Comparison of ENCODE assay signal across 22 cellular contexts in genomic region chr20:51383891-51384510, GRCh38.
DNase-seq lines count a peak whose midpoint lies in the region; ATAC-seq, FAIRE-seq and TF ChIP-seq lines count a peak whose summit lies in the region.
"Had no signal": no experiment of that assay in that cellular context is flagged by ENCODE, and none has a peak within 500 bp of the region (broad histone marks: within the 10 kb centered on the region; RNA-seq: fewer than 3 reads in every experiment).

No MANE protein-coding gene starts in this region.

- TSS peak; percentile 57 for BruUV-seq in PC-3 (replicated peaks; lab: Mats Ljungman, UMichigan)

- ATAC-seq in PC-3 (peak; percentile 40), sciatic nerve (no peak)
- ATAC-seq: effector memory CD8-positive, alpha-beta T cell; psoas muscle had no signal

- POLR2A ChIA-PET in activated CD4-positive, alpha-beta T cell treated with anti-CD3 and anti-CD28 coated beads, Interleukin-2, amount 10 ng/mL, durations not matched to agents 7 days and 5 days (lab: Charles Lee), result no interaction called here
- POLR2A ChIA-PET in PC-3 (lab: Charles Lee; ENCODE audit: unreplicated experiment), result no interaction called here

- peak overlapping the region; percentile 31 for H2AFZ ChIP-seq in PC-3 (ENCODE audit: low read length)
- H2AFZ ChIP-seq: hepatocyte had no signal

- no peaks in the 10 kb centered on the region for H3K9me3 ChIP-seq in PC-3 (ENCODE audit: low read length)
- H3K9me3 ChIP-seq: psoas muscle, tibial nerve had no signal

- intact Hi-C loops in PC-3 (cut with micrococcal nuclease) (loop anchor here (1.0 to 10.0 kb wide), 5 partner anchors 57 to 399 kb away; no protein-coding TSS in a partner anchor), sciatic nerve (cut with DNase I) (no loop called here)

- DNase-seq in activated CD4-positive, alpha-beta T cell treated with anti-CD3 and anti-CD28 coated beads, Interleukin-2, amount 10 ng/mL, durations not matched to agents 7 days and 5 days, result no peak
- DNase-seq in activated CD4-positive, alpha-beta T cell treated with anti-CD3 and anti-CD28 coated beads, Interleukin-2, amount 50 U/mL, for 4 hours, result no peak
- peak; percentile 92 for DNase-seq in PC-3
- DNase-seq in bronchial epithelial cell (ENCODE audit: low read depth), result peak; percentile 46
- peak; percentile 28 for DNase-seq in sciatic nerve (ENCODE audit: low spot score)
- DNase-seq in NCI-H526 (lab: John Stamatoyannopoulos, UW), result no peak
- DNase-seq in OCI-M1 (lab: John Stamatoyannopoulos, UW), result no peak
- no peak for DNase-seq in stimulated activated CD4-positive, alpha-beta T cell treated with anti-CD3 and anti-CD28 coated beads, Interleukin-15, amount 100 ng/mL, for 24 hours
- DNase-seq: activated naive CD4-positive, alpha-beta T cell treated with anti-CD3 and anti-CD28 coated beads, Interleukin-2, amount 50 U/mL, for 16 hours; DMS53; effector memory CD8-positive, alpha-beta T cell; H7; NCI-H82; psoas muscle; RPMI8226; stimulated activated CD4-positive, alpha-beta T cell treated with anti-CD3 and anti-CD28 coated beads, Interleukin-12 subunit alpha, Interleukin-12 subunit beta, amount 100 ng/mL, for 4 hours; stimulated activated naive CD4-positive, alpha-beta T cell had no signal

- peak overlapping the region; percentile 30 for H3K4me3 ChIP-seq in PC-3 (ENCODE audit: low read length)
- H3K4me3 ChIP-seq in bronchial epithelial cell (ENCODE audit: low read depth, low read length), result no peak overlapping the region
- H3K4me3 ChIP-seq: BLaER1 treated with 17β-estradiol and CSF1 and Interleukin-3, amounts not matched to agents 10 nM and 100 nM; hepatocyte; psoas muscle; tibial nerve had no signal

- CTCF ChIA-PET in activated CD4-positive, alpha-beta T cell treated with anti-CD3 and anti-CD28 coated beads, Interleukin-2, amount 10 ng/mL, durations not matched to agents 7 days and 5 days (lab: Charles Lee), result interaction anchor here (1.3 kb wide), 1 partner anchor 14 kb away, joined by 3 read pairs; no protein-coding TSS in a partner anchor
- CTCF ChIA-PET in PC-3 (lab: Charles Lee), result no interaction called here

- peak overlapping the region; percentile 77 for H3K4me2 ChIP-seq in PC-3 (ENCODE audit: low read length)
- H3K4me2 ChIP-seq: hepatocyte had no signal

- no peaks in the 10 kb centered on the region for H4K20me1 ChIP-seq in PC-3 (ENCODE audit: low read length)
- H4K20me1 ChIP-seq: BLaER1 treated with 17β-estradiol and CSF1 and Interleukin-3, amounts not matched to agents 10 nM and 100 nM had no signal

- H3K27me3 ChIP-seq in PC-3 (ENCODE audit: low read length) (no peaks in the 10 kb centered on the region), bronchial epithelial cell (ENCODE audit: control insufficient read depth, insufficient read depth, low read length) (no peaks in the 10 kb centered on the region)
- H3K27me3 ChIP-seq: BLaER1 treated with 17β-estradiol and CSF1 and Interleukin-3, amounts not matched to agents 10 nM and 100 nM; hepatocyte; tibial nerve had no signal

- no peaks in the 10 kb centered on the region for H3K79me2 ChIP-seq in PC-3 (ENCODE audit: low read length)
- H3K79me2 ChIP-seq: hepatocyte had no signal

- peaks cover 60% of the 10 kb centered on the region for H3K4me1 ChIP-seq in PC-3 (ENCODE audit: insufficient read depth, low read length)

- TF ChIP-seq CTCF in PC-3 (conservative IDR thresholded peaks at IDR 0.05; ENCODE audit: low read depth, low read length) (peak; percentile 32; the same call in 1 of the 2 replicates), bronchial epithelial cell (IDR thresholded peaks at IDR 0.05; ENCODE audit: insufficient read depth, low read length, severe bottlenecking) (no peak)

- H3K36me3 ChIP-seq in PC-3 (ENCODE audit: low read depth, low read length), result no peaks in the 10 kb centered on the region
- H3K36me3 ChIP-seq in bronchial epithelial cell (ENCODE audit: control insufficient read depth, insufficient read depth, low read length), result no peaks in the 10 kb centered on the region
- H3K36me3 ChIP-seq: tibial nerve had no signal

- peak overlapping the region; percentile 80 for H3K9ac ChIP-seq in PC-3 (ENCODE audit: low read length)
- H3K9ac ChIP-seq: BLaER1 treated with 17β-estradiol and CSF1 and Interleukin-3, amounts not matched to agents 10 nM and 100 nM had no signal

- peak overlapping the region; percentile 90 for H3K27ac ChIP-seq in PC-3 (ENCODE audit: low read length)
- H3K27ac ChIP-seq: BLaER1 treated with 17β-estradiol and CSF1 and Interleukin-3, amounts not matched to agents 10 nM and 100 nM; hepatocyte; psoas muscle; tibial nerve had no signal

- peaks cover 9% of the 10 kb centered on the region for H3F3A ChIP-seq in PC-3 (ENCODE audit: low read length, unreplicated experiment)

- H3K9me3 Mint-ChIP-seq in activated CD4-positive, alpha-beta T cell treated with anti-CD3 and anti-CD28 coated beads, Interleukin-2, amount 10 ng/mL, durations not matched to agents 7 days and 5 days, result no peaks in the 10 kb centered on the region
- H3K9me3 Mint-ChIP-seq: effector memory CD8-positive, alpha-beta T cell had no signal

- H3K4me1 Mint-ChIP-seq in activated CD4-positive, alpha-beta T cell treated with anti-CD3 and anti-CD28 coated beads, Interleukin-2, amount 10 ng/mL, durations not matched to agents 7 days and 5 days, result peaks cover 42% of the 10 kb centered on the region

- peak overlapping the region; percentile 26 for H3K27ac Mint-ChIP-seq in activated CD4-positive, alpha-beta T cell treated with anti-CD3 and anti-CD28 coated beads, Interleukin-2, amount 10 ng/mL, durations not matched to agents 7 days and 5 days

- FAIRE-seq in bronchial epithelial cell (lab: Jason Lieb, UNC), result no peak
- FAIRE-seq: A204.1, keratinocyte had no signal

- no peaks in the 10 kb centered on the region for H3K9me2 ChIP-seq in PC-3 (replicated peaks; ENCODE audit: low read length)

- H3K4me3 Mint-ChIP-seq in activated CD4-positive, alpha-beta T cell treated with anti-CD3 and anti-CD28 coated beads, Interleukin-2, amount 10 ng/mL, durations not matched to agents 7 days and 5 days, result no peak overlapping the region

- H3K27me3 Mint-ChIP-seq in activated CD4-positive, alpha-beta T cell treated with anti-CD3 and anti-CD28 coated beads, Interleukin-2, amount 10 ng/mL, durations not matched to agents 7 days and 5 days, result no peaks in the 10 kb centered on the region
- H3K27me3 Mint-ChIP-seq: effector memory CD8-positive, alpha-beta T cell had no signal

- peaks cover 34% of the 10 kb centered on the region for H3K36me3 Mint-ChIP-seq in activated CD4-positive, alpha-beta T cell treated with anti-CD3 and anti-CD28 coated beads, Interleukin-2, amount 10 ng/mL, durations not matched to agents 7 days and 5 days (ENCODE audit: low read depth)

Comparison
In these comparisons a context has a peak if more than half of its experiments do, and no peak if none do; other contexts are left out.
1. DNase-seq: peak in PC-3 (single experiment), bronchial epithelial cell (single experiment) and sciatic nerve (single experiment); none in activated CD4-positive, alpha-beta T cell treated with anti-CD3 and anti-CD28 coated beads, Interleukin-2, amount 10 ng/mL, durations not matched to agents 7 days and 5 days (single experiment), activated CD4-positive, alpha-beta T cell treated with anti-CD3 and anti-CD28 coated beads, Interleukin-2, amount 50 U/mL, for 4 hours (0 of 2), NCI-H526 (0 of 2), OCI-M1 (single experiment) and stimulated activated CD4-positive, alpha-beta T cell treated with anti-CD3 and anti-CD28 coated beads, Interleukin-15, amount 100 ng/mL, for 24 hours (single experiment).